In genomic region chr1:45003741-45004140, GRCh38 we compare ENCODE assay signal across 22 cellular contexts.
"Had no signal": no experiment of that assay in that cellular context is flagged by ENCODE, and none has a peak within 500 bp of the region (broad histone marks: within the 10 kb centered on the region; RNA-seq: fewer than 3 reads in every experiment).

No MANE protein-coding gene starts in this region.

- H3K4me3 ChIP-seq: dorsolateral prefrontal cortex, prostate gland, right atrium auricular region, thoracic aorta, tibial nerve, upper lobe of left lung, vagina had no signal

- H3K27ac ChIP-seq: dorsolateral prefrontal cortex, neutrophil, prostate gland, right atrium auricular region, thoracic aorta, tibial nerve, upper lobe of left lung, vagina had no signal

- H3K9me3 Mint-ChIP-seq: immature natural killer cell; naive thymus-derived CD4-positive, alpha-beta T cell; nephron; stimulated activated memory B cell treated with anti-CD40 and anti-IgM and Interleukin-4, amounts not matched to agents 10 μg/mL and 1 μg/mL and 100 μg/mL, for 72 hours had no signal

- H3K27me3 ChIP-seq: dorsolateral prefrontal cortex, neutrophil, right atrium auricular region, tibial nerve, upper lobe of left lung, vagina had no signal

- H3K27me3 Mint-ChIP-seq: naive thymus-derived CD4-positive, alpha-beta T cell; stimulated activated memory B cell treated with anti-CD40 and anti-IgM and Interleukin-4, amounts not matched to agents 10 μg/mL and 1 μg/mL and 100 μg/mL, for 72 hours had no signal

- ATAC-seq: naive thymus-derived CD4-positive, alpha-beta T cell; sciatic nerve; stimulated activated memory B cell treated with anti-CD40 and anti-IgM and Interleukin-4, amounts not matched to agents 10 μg/mL and 1 μg/mL and 100 μg/mL, for 72 hours; stimulated activated naive CD8-positive, alpha-beta T cell treated with anti-CD3 and anti-CD28 coated beads, Interleukin-15, Interleukin-2, amounts not matched to agents 100 U/mL and 50 U/mL, for 24 hours had no signal

- H3K4me1 Mint-ChIP-seq: nephron had no signal

- H3K27ac Mint-ChIP-seq: immature natural killer cell; nephron; stimulated activated memory B cell treated with anti-CD40 and anti-IgM and Interleukin-4, amounts not matched to agents 10 μg/mL and 1 μg/mL and 100 μg/mL, for 72 hours had no signal

- DNase-seq: dorsolateral prefrontal cortex; effector CD4-positive, alpha-beta T cell; hypothalamus; immature natural killer cell; islet precursor cell; kidney glomerular epithelial cell; mesendoderm; midbrain; naive thymus-derived CD4-positive, alpha-beta T cell; stimulated activated CD4-positive, alpha-beta T cell treated with anti-CD3 and anti-CD28 coated beads, Interleukin-2, amount 100 ng/mL, for 24 hours; stimulated activated CD4-positive, alpha-beta T cell treated with anti-CD3 and anti-CD28 coated beads, Interleukin-4, amount 100 ng/mL, for 24 hours; stimulated activated naive CD8-positive, alpha-beta T cell treated with anti-CD3 and anti-CD28 coated beads, Interleukin-15, Interleukin-2, amounts not matched to agents 100 U/mL and 50 U/mL, for 24 hours had no signal

- H3K9me3 ChIP-seq: neutrophil, prostate gland, right atrium auricular region, thoracic aorta, tibial nerve, upper lobe of left lung, vagina had no signal

- H3K4me3 Mint-ChIP-seq: immature natural killer cell; naive thymus-derived CD4-positive, alpha-beta T cell; nephron; stimulated activated memory B cell treated with anti-CD40 and anti-IgM and Interleukin-4, amounts not matched to agents 10 μg/mL and 1 μg/mL and 100 μg/mL, for 72 hours had no signal

- H3K4me1 ChIP-seq: prostate gland, right atrium auricular region, vagina had no signal
